Comparison of ENCODE assay signal across 18 cellular contexts in the genomic region with DNA sequence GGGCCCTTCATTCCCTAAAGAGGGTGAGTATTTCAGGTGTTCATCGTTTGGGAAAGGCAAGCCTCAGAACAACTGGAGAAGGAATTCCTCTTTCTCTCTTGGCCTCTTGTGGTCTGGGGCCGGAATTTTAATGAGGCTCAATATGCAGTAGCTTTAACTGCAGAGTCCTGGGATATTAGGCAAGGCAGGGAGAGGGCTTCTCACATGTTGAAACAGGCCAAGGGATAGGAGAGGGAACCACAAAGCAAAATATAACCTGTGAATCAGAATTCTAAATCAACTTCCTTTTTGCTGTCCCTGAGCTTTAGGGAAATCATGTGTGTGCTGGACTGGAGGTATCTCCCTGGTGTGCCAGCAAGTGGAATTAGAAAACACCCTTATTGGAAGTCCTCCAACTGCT.
A peak's percentile ranks its signal among the peaks of the same experiment; 100 is the strongest.
DNase-seq lines count a peak whose midpoint lies in the region; ATAC-seq, FAIRE-seq and TF ChIP-seq lines count a peak whose summit lies in the region.
"Had no signal": no experiment of that assay in that cellular context is flagged by ENCODE, and none has a peak within 500 bp of the region (broad histone marks: within the 10 kb centered on the region; RNA-seq: fewer than 3 reads in every experiment).

No MANE protein-coding gene starts in this region.

- H3K27me3 ChIP-seq in bronchial epithelial cell (ENCODE audit: control insufficient read depth, insufficient read depth, low read length) (no peaks in the 10 kb centered on the region), upper lobe of right lung (no peaks in the 10 kb centered on the region), colonic mucosa (no peaks in the 10 kb centered on the region)

- DNase-seq in DMS 273 (lab: John Stamatoyannopoulos, UW; ENCODE audit: unreplicated experiment) (peak; percentile 86), HT1080 (ENCODE audit: low read depth) (peak; percentile 28), bronchial epithelial cell (ENCODE audit: low read depth) (peak; percentile 88), myocyte (ENCODE audit: low read depth) (peak; percentile 71), upper lobe of right lung (no peak), colonic mucosa (no peak)
- DNase-seq: C1 segment of cervical spinal cord, DMS53, NCI-H1417, NCI-H1930, NCI-H510A treated with DMSO at 0.1 percent for 48 hours, SIG-M5 had no signal

- intact Hi-C loops in upper lobe of right lung (cut with DNase I) = no loop called here
- intact Hi-C loops in colonic mucosa (cut with DNase I) = no loop called here

- no peak for TF ChIP-seq CTCF in bronchial epithelial cell (IDR thresholded peaks at IDR 0.05; ENCODE audit: insufficient read depth, low read length, severe bottlenecking)
- no peak for TF ChIP-seq CTCF in upper lobe of right lung (IDR thresholded peaks at IDR 0.05)
- TF ChIP-seq CTCF in colonic mucosa (IDR thresholded peaks at IDR 0.05) = no peak

- no peak for FAIRE-seq in bronchial epithelial cell (lab: Jason Lieb, UNC)
- FAIRE-seq: GM12891, HepG2, RCC 7860 had no signal

- H3K4me3 ChIP-seq in bronchial epithelial cell (ENCODE audit: low read depth, low read length) = no peak overlapping the region
- no peak overlapping the region for H3K4me3 ChIP-seq in upper lobe of right lung
- no peak overlapping the region for H3K4me3 ChIP-seq in colonic mucosa

- no peaks in the 10 kb centered on the region for H3K36me3 ChIP-seq in bronchial epithelial cell (ENCODE audit: control insufficient read depth, insufficient read depth, low read length)
- no peaks in the 10 kb centered on the region for H3K36me3 ChIP-seq in upper lobe of right lung
- H3K36me3 ChIP-seq in colonic mucosa = no peaks in the 10 kb centered on the region

- H3K27ac ChIP-seq in upper lobe of right lung (no peak overlapping the region), colonic mucosa (no peak overlapping the region)
- H3K27ac ChIP-seq: KMS-11 had no signal

- H3K9ac ChIP-seq in colonic mucosa (ENCODE audit: low read depth in 2 of 2, low read length in 2 of 2) = no peak overlapping the region
- H3K9ac ChIP-seq: KMS-11 had no signal

- ATAC-seq in upper lobe of right lung (no peak), HG03039 (IDR thresholded peaks at IDR 0.05; ENCODE audit: unreplicated experiment) (no peak), HG02840 (IDR thresholded peaks at IDR 0.05; ENCODE audit: low FRiP score, unreplicated experiment) (no peak)
- ATAC-seq: HepG2 had no signal

- no peaks in the 10 kb centered on the region for H3K9me3 ChIP-seq in upper lobe of right lung
- no peaks in the 10 kb centered on the region for H3K9me3 ChIP-seq in colonic mucosa

- no peaks in the 10 kb centered on the region for H3K4me1 ChIP-seq in upper lobe of right lung
- no peaks in the 10 kb centered on the region for H3K4me1 ChIP-seq in colonic mucosa

Comparison
In these comparisons a context has a peak if more than half of its experiments do, and no peak if none do; other contexts are left out.
1. DNase-seq: peak in DMS 273 (single experiment), HT1080 (single experiment), bronchial epithelial cell (single experiment) and myocyte (single experiment); none in upper lobe of right lung (single experiment) and colonic mucosa (single experiment).